ENCODE assay signal across 8 cellular contexts in the genomic region with DNA sequence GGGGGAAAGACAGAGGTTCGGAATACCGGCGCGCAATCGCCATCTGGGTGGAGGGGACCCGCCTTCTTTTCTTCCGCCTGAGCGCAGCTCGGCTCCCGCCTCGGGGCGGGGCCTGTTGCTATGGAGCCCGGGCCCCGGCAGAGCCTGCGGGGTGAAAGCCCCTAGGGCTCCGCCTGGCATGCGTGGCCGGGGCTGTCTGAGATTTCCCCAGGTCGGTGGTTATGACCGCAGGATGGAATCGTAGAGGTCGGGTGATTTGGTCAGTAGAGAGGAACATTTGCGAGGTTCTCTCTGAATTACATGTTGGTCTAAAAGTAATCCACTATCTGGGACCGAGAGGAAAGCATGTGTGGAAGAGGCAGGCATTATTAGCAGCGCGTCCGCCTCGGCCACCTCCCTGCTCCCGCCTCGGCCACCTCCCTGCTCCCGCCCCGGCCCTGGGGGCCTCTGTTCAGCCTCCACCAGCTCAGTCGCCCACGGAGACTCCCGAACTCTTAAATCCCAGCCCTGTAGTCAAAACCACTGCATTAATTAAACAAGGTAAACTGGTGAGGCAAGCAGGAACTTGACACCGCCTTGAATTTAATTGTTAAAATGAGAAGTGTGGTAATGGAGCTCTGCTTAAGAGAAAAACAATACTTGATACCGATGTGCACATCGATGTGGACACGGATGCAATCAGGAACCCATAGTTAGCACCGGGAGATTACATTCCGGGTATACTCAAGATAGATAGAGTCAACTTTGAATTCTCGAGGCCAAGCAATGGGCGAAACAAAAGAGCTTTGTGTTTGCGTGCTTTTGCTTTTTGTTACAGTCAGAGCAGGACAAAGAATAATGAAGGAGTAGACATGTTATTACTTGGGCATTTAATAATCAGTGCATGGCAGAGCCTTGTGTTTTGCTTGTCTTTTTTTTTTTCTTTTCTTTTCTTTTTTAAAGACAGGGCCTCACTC. TPM values are rescaled to one million over a fixed set of nuclear protein-coding genes. Genes with fewer than 3 reads are reported as not detected.
DNase-seq lines count a peak whose midpoint lies in the region; ATAC-seq and TF ChIP-seq lines count a peak whose summit lies in the region.

No MANE protein-coding gene starts in this region.

- H3K36me3 ChIP-seq in right lobe of liver = no peaks in the 10 kb centered on the region

- ATAC-seq in HG03354 (IDR thresholded peaks at IDR 0.05; ENCODE audit: poor library complexity, severe bottlenecking, unreplicated experiment) = peak; percentile 98
- peak; percentile 94 to 98 (median 98) for ATAC-seq in right lobe of liver

- H3K4me1 Mint-ChIP-seq in activated CD4-positive, alpha-beta memory T cell treated with anti-CD3 and anti-CD28 coated beads for 36 hours (ENCODE audit: low read depth) = peaks cover 16% of the 10 kb centered on the region

- peak overlapping the region; percentile 37 to 77 (median 59) for H3K4me3 ChIP-seq in dorsolateral prefrontal cortex
- H3K4me3 ChIP-seq in right lobe of liver = peak overlapping the region; percentile 44 to 52 (median 46)

- intact Hi-C loops in activated CD4-positive, alpha-beta memory T cell treated with anti-CD3 and anti-CD28 coated beads for 36 hours (cut with micrococcal nuclease) = loop anchor here (1.0 to 5.0 kb wide), 4 partner anchors 27 to 393 kb away; no protein-coding TSS in a partner anchor
- intact Hi-C loops in dorsolateral prefrontal cortex (cut with DNase I) (no loop called here), right lobe of liver (cut with DNase I) (no loop called here)

- POLR2A ChIA-PET in activated CD4-positive, alpha-beta memory T cell treated with anti-CD3 and anti-CD28 coated beads for 36 hours (lab: Charles Lee) = interaction anchor here (1.2 kb wide), 1 partner anchor 12 kb away, joined by 3 read pairs; no protein-coding TSS in a partner anchor

- no peaks in the 10 kb centered on the region for H3K27me3 Mint-ChIP-seq in activated CD4-positive, alpha-beta memory T cell treated with anti-CD3 and anti-CD28 coated beads for 36 hours

- TF ChIP-seq CTCF in dorsolateral prefrontal cortex (IDR thresholded peaks at IDR 0.05 in 54 of 56, conservative IDR thresholded peaks at IDR 0.05 in 2 of 56; ENCODE audit: low read depth in 1 of 56, partially characterized antibody in 56 of 56) (peak in 4 of 56 donors; percentile 7 to 16 (median 14)), right lobe of liver (IDR thresholded peaks at IDR 0.05) (no peak)

- H3K27ac ChIP-seq in dorsolateral prefrontal cortex = peak overlapping the region; percentile 11 to 92 (median 83)
- peak overlapping the region in 1 of 3 donors; percentile 23 for H3K27ac ChIP-seq in right lobe of liver

- H3K36me3 Mint-ChIP-seq in activated CD4-positive, alpha-beta memory T cell treated with anti-CD3 and anti-CD28 coated beads for 36 hours = no peaks in the 10 kb centered on the region

- H3K27me3 ChIP-seq in dorsolateral prefrontal cortex (no peaks in the 10 kb centered on the region), right lobe of liver (no peaks in the 10 kb centered on the region)

- CTCF ChIA-PET in activated CD4-positive, alpha-beta memory T cell treated with anti-CD3 and anti-CD28 coated beads for 36 hours (lab: Charles Lee) = interaction anchor here (1.0 to 1.4 kb wide), 3 partner anchors 93 to 166 kb away, joined by 3 to 4 read pairs (median 3); no protein-coding TSS in a partner anchor

- 21% methylated on average over 33 of the region's 44 CpGs for WGBS in right lobe of liver (ENCODE audit: insufficient coverage, low coverage, low lambda C conversion rate, missing lambda C conversion rate)

- H3K9me3 ChIP-seq in right lobe of liver = no peaks in the 10 kb centered on the region

- no peaks in the 10 kb centered on the region for H3K9me3 Mint-ChIP-seq in activated CD4-positive, alpha-beta memory T cell treated with anti-CD3 and anti-CD28 coated beads for 36 hours

- H3K4me1 ChIP-seq in right lobe of liver = no peaks in the 10 kb centered on the region

- peak overlapping the region; percentile 82 for H3K27ac Mint-ChIP-seq in activated CD4-positive, alpha-beta memory T cell treated with anti-CD3 and anti-CD28 coated beads for 36 hours

- DNase-seq in Ammon's horn (ENCODE audit: low spot score) (peak; percentile 76), GM19238 (ENCODE audit: insufficient read length, low spot score) (peak; percentile 94), NCI-H526 treated with DMSO at 0.1 percent for 48 hours (lab: John Stamatoyannopoulos, UW) (peak; percentile 71), dorsolateral prefrontal cortex (peak; percentile 27 to 81 (median 58)), right lobe of liver (peak; percentile 67 to 78 (median 76))
- peak; percentile 91 for DNase-seq in activated CD4-positive, alpha-beta memory T cell treated with anti-CD3 and anti-CD28 coated beads for 36 hours
- DNase-seq in stimulated activated CD4-positive, alpha-beta T cell treated with anti-CD3 and anti-CD28 coated beads, TNF-alpha, amount 100 ng/mL, for 1 hour (ENCODE audit: low read depth in 3 of 3, low spot score in 1 of 3) = peak; percentile 68 to 74 (median 72)

- TF ChIP-seq POLR2A in right lobe of liver (IDR thresholded peaks at IDR 0.05) = no peak

- H3K4me3 Mint-ChIP-seq in activated CD4-positive, alpha-beta memory T cell treated with anti-CD3 and anti-CD28 coated beads for 36 hours = peak overlapping the region; percentile 81

RNA-seq across cellular contexts. Expression of gene TRIM2, which starts 45.2 kb away (rescaled TPM):
- total RNA-seq in activated CD4-positive, alpha-beta memory T cell treated with anti-CD3 and anti-CD28 coated beads for 36 hours = 1 to 10 TPM; 1.7 to 2.9 TPM
- total RNA-seq in dorsolateral prefrontal cortex = 100 to 1,000 TPM; 287 to 703 (median 456) TPM
- 10 to 100 TPM in 3 of 6 experiments, 1 to 10 TPM in 3; 8.9 to 17.5 (median 10.0) TPM for total RNA-seq in right lobe of liver

Comparison
In these comparisons a context has a peak if more than half of its experiments do, and no peak if none do; other contexts are left out.
1. RNA of gene TRIM2, which starts 45.2 kb away (total RNA-seq): 287 to 703 TPM in dorsolateral prefrontal cortex; 8.9 to 17.5 TPM in right lobe of liver and 1.7 to 2.9 TPM in activated CD4-positive, alpha-beta memory T cell treated with anti-CD3 and anti-CD28 coated beads for 36 hours; every median in the first group is over 10 times any median in the second.
2. Peak in every context shown above with its lines, with median percentiles within 50 percentile points of each other: DNase-seq.